Comparison of ENCODE assay signal across 20 cellular contexts in genomic region chr20:30985386-30985785, GRCh38.
"Had no signal": no experiment of that assay in that cellular context is flagged by ENCODE, and none has a peak within 500 bp of the region (broad histone marks: within the 10 kb centered on the region; RNA-seq: fewer than 3 reads in every experiment).

No MANE protein-coding gene starts in this region.

- H3K4me3 Mint-ChIP-seq: activated B cell treated with CpG ODN at 0.5 μM for 24 hours; activated CD4-positive, alpha-beta T cell treated with anti-CD3 and anti-CD28 coated beads, Interleukin-2, amount 10 ng/mL, durations not matched to agents 7 days and 5 days; activated naive CD4-positive, alpha-beta T cell treated with anti-CD3 and anti-CD28 coated beads, Interleukin-2, amount 50 U/mL, for 24 hours; activated T-helper 17 cell treated with anti-CD3 and anti-CD28 coated beads, Interleukin-2, amount 50 U/mL, for 72 hours; naive thymus-derived CD8-positive, alpha-beta T cell; stimulated activated memory B cell treated with anti-CD40 and anti-IgM and Interleukin-4, amounts not matched to agents 10 μg/mL and 1 μg/mL and 100 μg/mL, for 72 hours; T-helper 17 cell had no signal

- H3K36me3 Mint-ChIP-seq: stimulated activated memory B cell treated with anti-CD40 and anti-IgM and Interleukin-4, amounts not matched to agents 10 μg/mL and 1 μg/mL and 100 μg/mL, for 72 hours had no signal

- H3K27ac ChIP-seq: adrenal gland, dorsolateral prefrontal cortex, gastrocnemius medialis, heart left ventricle, neutrophil had no signal

- H3K9me3 ChIP-seq: adrenal gland, gastrocnemius medialis had no signal

- FAIRE-seq: TTC549, urothelium cell line had no signal

- H3K27ac Mint-ChIP-seq: activated B cell treated with CpG ODN at 0.5 μM for 24 hours; activated CD4-positive, alpha-beta T cell treated with anti-CD3 and anti-CD28 coated beads, Interleukin-2, amount 10 ng/mL, durations not matched to agents 7 days and 5 days; activated naive CD4-positive, alpha-beta T cell treated with anti-CD3 and anti-CD28 coated beads, Interleukin-2, amount 50 U/mL, for 24 hours; activated T-helper 17 cell treated with anti-CD3 and anti-CD28 coated beads, Interleukin-2, amount 50 U/mL, for 72 hours; naive thymus-derived CD8-positive, alpha-beta T cell; stimulated activated memory B cell treated with anti-CD40 and anti-IgM and Interleukin-4, amounts not matched to agents 10 μg/mL and 1 μg/mL and 100 μg/mL, for 72 hours; T-helper 17 cell had no signal

- H3K27me3 ChIP-seq: adrenal gland, dorsolateral prefrontal cortex, gastrocnemius medialis, heart left ventricle, neutrophil had no signal

- H3K4me1 Mint-ChIP-seq: activated B cell treated with CpG ODN at 0.5 μM for 24 hours; activated CD4-positive, alpha-beta T cell treated with anti-CD3 and anti-CD28 coated beads, Interleukin-2, amount 10 ng/mL, durations not matched to agents 7 days and 5 days; activated naive CD4-positive, alpha-beta T cell treated with anti-CD3 and anti-CD28 coated beads, Interleukin-2, amount 50 U/mL, for 24 hours; activated T-helper 17 cell treated with anti-CD3 and anti-CD28 coated beads, Interleukin-2, amount 50 U/mL, for 72 hours; naive thymus-derived CD8-positive, alpha-beta T cell; stimulated activated memory B cell treated with anti-CD40 and anti-IgM and Interleukin-4, amounts not matched to agents 10 μg/mL and 1 μg/mL and 100 μg/mL, for 72 hours; T-helper 17 cell had no signal

- H3K4me1 ChIP-seq: adrenal gland, gastrocnemius medialis, heart left ventricle had no signal

- H3K27me3 Mint-ChIP-seq: activated B cell treated with CpG ODN at 0.5 μM for 24 hours; activated CD4-positive, alpha-beta T cell treated with anti-CD3 and anti-CD28 coated beads, Interleukin-2, amount 10 ng/mL, durations not matched to agents 7 days and 5 days; activated naive CD4-positive, alpha-beta T cell treated with anti-CD3 and anti-CD28 coated beads, Interleukin-2, amount 50 U/mL, for 24 hours; activated T-helper 17 cell treated with anti-CD3 and anti-CD28 coated beads, Interleukin-2, amount 50 U/mL, for 72 hours; stimulated activated memory B cell treated with anti-CD40 and anti-IgM and Interleukin-4, amounts not matched to agents 10 μg/mL and 1 μg/mL and 100 μg/mL, for 72 hours; T-helper 17 cell had no signal

- H3K9me3 Mint-ChIP-seq: activated naive CD4-positive, alpha-beta T cell treated with anti-CD3 and anti-CD28 coated beads, Interleukin-2, amount 50 U/mL, for 24 hours had no signal

- H3K36me3 ChIP-seq: adrenal gland, gastrocnemius medialis, heart left ventricle, neutrophil had no signal

- ATAC-seq: activated T-helper 17 cell treated with anti-CD3 and anti-CD28 coated beads, Interleukin-2, amount 50 U/mL, for 72 hours; gastrocnemius medialis; heart left ventricle; left colon; mucosa of descending colon; naive thymus-derived CD8-positive, alpha-beta T cell; stimulated activated memory B cell treated with anti-CD40 and anti-IgM and Interleukin-4, amounts not matched to agents 10 μg/mL and 1 μg/mL and 100 μg/mL, for 72 hours; T-helper 17 cell had no signal

- DNase-seq: activated B cell treated with CpG ODN at 0.5 μM for 24 hours; activated CD4-positive, alpha-beta T cell treated with anti-CD3 and anti-CD28 coated beads, Interleukin-2, amount 10 ng/mL, durations not matched to agents 7 days and 5 days; erythroblast; gastrocnemius medialis; left colon; mammary epithelial cell; naive thymus-derived CD8-positive, alpha-beta T cell; retina; stimulated activated CD4-positive, alpha-beta T cell treated with anti-CD3 and anti-CD28 coated beads, Interleukin-2, amount 100 ng/mL, for 48 hours; T-helper 17 cell had no signal

- H3K4me3 ChIP-seq: adrenal gland, dorsolateral prefrontal cortex, gastrocnemius medialis, heart left ventricle, mucosa of descending colon had no signal
